In the genomic region with DNA sequence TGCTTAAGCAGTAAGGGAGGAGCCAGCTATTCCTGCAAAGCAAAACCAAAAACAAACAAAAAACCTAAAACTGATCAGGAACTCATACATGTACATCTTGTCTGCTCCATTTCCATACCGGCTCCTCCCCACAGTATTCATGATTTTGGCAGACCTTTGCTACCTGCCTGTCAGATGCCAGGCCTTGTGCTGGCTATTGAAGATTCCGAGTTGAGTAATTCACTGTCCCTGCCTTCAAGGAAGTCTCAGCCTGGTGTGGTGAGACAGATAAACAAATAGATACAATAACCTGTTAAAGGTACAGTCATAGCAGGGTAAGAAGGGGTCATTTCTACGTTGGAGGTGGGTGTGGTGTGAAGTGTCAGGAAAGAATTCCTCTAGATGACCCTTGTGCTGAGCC, we compare ENCODE assay signal across 11 cellular contexts. TPM values are rescaled to one million over a fixed set of nuclear protein-coding genes. Genes with fewer than 3 reads are reported as not detected.
DNase-seq lines count a peak whose midpoint lies in the region; ATAC-seq, FAIRE-seq and TF ChIP-seq lines count a peak whose summit lies in the region.
"Had no signal": no experiment of that assay in that cellular context is flagged by ENCODE, and none has a peak within 500 bp of the region (broad histone marks: within the 10 kb centered on the region; RNA-seq: fewer than 3 reads in every experiment).

No MANE protein-coding gene starts in this region.

- no peak overlapping the region for H3K4me3 ChIP-seq in bronchial epithelial cell (ENCODE audit: low read depth, low read length)
- no peak overlapping the region for H3K4me3 ChIP-seq in mesenchymal stem cell (ENCODE audit: insufficient read depth in 1 of 2, low read depth in 1 of 2, low read length in 2 of 2)

- H2BK15ac ChIP-seq in mesenchymal stem cell (ENCODE audit: low read depth, poor library complexity, severe bottlenecking), result no peak overlapping the region

- no peak overlapping the region for H3K27ac ChIP-seq in mesenchymal stem cell (ENCODE audit: low read length, poor library complexity, severe bottlenecking)
- H3K27ac ChIP-seq: parathyroid adenoma had no signal

- 78% methylated on average over 3 of the region's 3 CpGs for whole genome bisulfite sequencing in mesenchymal stem cell

- peaks cover 48% of the 10 kb centered on the region for H3K79me1 ChIP-seq in mesenchymal stem cell (replicated peaks; ENCODE audit: low read length, poor library complexity, severe bottlenecking)

- H3K14ac ChIP-seq in mesenchymal stem cell (ENCODE audit: low read length in 2 of 2), result no peak overlapping the region

- H3K4me3 Mint-ChIP-seq in stimulated activated naive CD8-positive, alpha-beta T cell treated with anti-CD3 and anti-CD28 coated beads, Interleukin-15, Interleukin-2, amounts not matched to agents 100 ng/mL and 50 ng/mL, for 24 hours, result no peak overlapping the region
- no peak overlapping the region for H3K4me3 Mint-ChIP-seq in stimulated activated naive CD8-positive, alpha-beta T cell treated with anti-CD3 and anti-CD28 coated beads, Interleukin-15, amount 100 ng/mL, for 72 hours

- DNase-seq in stimulated activated naive CD8-positive, alpha-beta T cell treated with anti-CD3 and anti-CD28 coated beads, Interleukin-15, amount 100 ng/mL, for 72 hours, result no peak
- peak; percentile 88 for DNase-seq in bronchial epithelial cell (ENCODE audit: low read depth)
- peak; percentile 52 for DNase-seq in mucosa of gallbladder (ENCODE audit: low spot score)
- DNase-seq in stimulated activated CD8-positive, alpha-beta memory T cell treated with anti-CD3 and anti-CD28 coated beads, Interleukin-4, amount 100 ng/mL, for 48 hours, result no peak
- DNase-seq in COR-L47 (lab: John Stamatoyannopoulos, UW), result no peak
- no peak for DNase-seq in mesenchymal stem cell
- DNase-seq: NCI-H146, OCI-M1 had no signal

- no peak overlapping the region for H3K4me2 ChIP-seq in mesenchymal stem cell (ENCODE audit: low read length, poor library complexity, severe bottlenecking)

- FAIRE-seq in bronchial epithelial cell (lab: Jason Lieb, UNC), result peak; percentile 43

- H2AFZ ChIP-seq in mesenchymal stem cell (ENCODE audit: low read depth, low read length), result no peak overlapping the region
- H2AFZ ChIP-seq: parathyroid adenoma had no signal

- peaks cover 15% of the 10 kb centered on the region for H3K36me3 Mint-ChIP-seq in stimulated activated naive CD8-positive, alpha-beta T cell treated with anti-CD3 and anti-CD28 coated beads, Interleukin-15, Interleukin-2, amounts not matched to agents 100 ng/mL and 50 ng/mL, for 24 hours (ENCODE audit: low read depth)

- peaks cover 20% of the 10 kb centered on the region for H3K4me1 ChIP-seq in mesenchymal stem cell (ENCODE audit: control insufficient read depth, insufficient read depth, low read depth, low read length)

- H3K27me3 ChIP-seq in bronchial epithelial cell (ENCODE audit: control insufficient read depth, insufficient read depth, low read length) (no peaks in the 10 kb centered on the region), mesenchymal stem cell (ENCODE audit: control insufficient read depth in 1 of 2, insufficient read depth in 1 of 2, low read length in 2 of 2) (no peaks in the 10 kb centered on the region)

- H3K9me3 ChIP-seq in mesenchymal stem cell (ENCODE audit: control insufficient read depth, low read length), result no peaks in the 10 kb centered on the region

- H3K9me3 Mint-ChIP-seq in stimulated activated naive CD8-positive, alpha-beta T cell treated with anti-CD3 and anti-CD28 coated beads, Interleukin-15, Interleukin-2, amounts not matched to agents 100 ng/mL and 50 ng/mL, for 24 hours, result no peaks in the 10 kb centered on the region
- H3K9me3 Mint-ChIP-seq in stimulated activated naive CD8-positive, alpha-beta T cell treated with anti-CD3 and anti-CD28 coated beads, Interleukin-15, amount 100 ng/mL, for 72 hours, result no peaks in the 10 kb centered on the region

- no peak overlapping the region for H4K8ac ChIP-seq in mesenchymal stem cell (ENCODE audit: low read length)

- H3K36me3 ChIP-seq in bronchial epithelial cell (ENCODE audit: control insufficient read depth, insufficient read depth, low read length) (peaks cover 1% of the 10 kb centered on the region), mesenchymal stem cell (ENCODE audit: control insufficient read depth in 1 of 2, insufficient read depth in 2 of 2, low read depth in 1 of 2, low read length in 2 of 2) (no peaks in the 10 kb centered on the region)

- peaks cover 95% of the 10 kb centered on the region for H3K4me1 Mint-ChIP-seq in stimulated activated naive CD8-positive, alpha-beta T cell treated with anti-CD3 and anti-CD28 coated beads, Interleukin-15, Interleukin-2, amounts not matched to agents 100 ng/mL and 50 ng/mL, for 24 hours (ENCODE audit: low read depth)
- peaks cover 66% of the 10 kb centered on the region for H3K4me1 Mint-ChIP-seq in stimulated activated naive CD8-positive, alpha-beta T cell treated with anti-CD3 and anti-CD28 coated beads, Interleukin-15, amount 100 ng/mL, for 72 hours

- no peak overlapping the region for H3K9ac ChIP-seq in mesenchymal stem cell (ENCODE audit: low read length)
- H3K9ac ChIP-seq: parathyroid adenoma had no signal

- no peak overlapping the region for H3K23ac ChIP-seq in mesenchymal stem cell (ENCODE audit: low read length in 2 of 2)

- H2BK5ac ChIP-seq in mesenchymal stem cell (ENCODE audit: low read depth, low read length, poor library complexity, severe bottlenecking), result no peak overlapping the region

- H3K27ac Mint-ChIP-seq in stimulated activated naive CD8-positive, alpha-beta T cell treated with anti-CD3 and anti-CD28 coated beads, Interleukin-15, Interleukin-2, amounts not matched to agents 100 ng/mL and 50 ng/mL, for 24 hours, result peak overlapping the region; percentile 64
- no peak overlapping the region for H3K27ac Mint-ChIP-seq in stimulated activated naive CD8-positive, alpha-beta T cell treated with anti-CD3 and anti-CD28 coated beads, Interleukin-15, amount 100 ng/mL, for 72 hours

- no peak for ATAC-seq in stimulated activated naive CD8-positive, alpha-beta T cell treated with anti-CD3 and anti-CD28 coated beads, Interleukin-15, amount 100 ng/mL, for 72 hours
- ATAC-seq in HG02588 (IDR thresholded peaks at IDR 0.05; ENCODE audit: unreplicated experiment), result no peak

- no peak overlapping the region for H3K18ac ChIP-seq in mesenchymal stem cell (ENCODE audit: low read depth in 1 of 2, low read length in 2 of 2)

- H3K27me3 Mint-ChIP-seq in stimulated activated naive CD8-positive, alpha-beta T cell treated with anti-CD3 and anti-CD28 coated beads, Interleukin-15, Interleukin-2, amounts not matched to agents 100 ng/mL and 50 ng/mL, for 24 hours, result no peaks in the 10 kb centered on the region
- H3K27me3 Mint-ChIP-seq in stimulated activated naive CD8-positive, alpha-beta T cell treated with anti-CD3 and anti-CD28 coated beads, Interleukin-15, amount 100 ng/mL, for 72 hours, result no peaks in the 10 kb centered on the region

- H3K4ac ChIP-seq in mesenchymal stem cell (ENCODE audit: low read depth in 1 of 2, low read length in 2 of 2), result peak overlapping the region in 1 of 2 experiments; percentile 11

- no peak overlapping the region for H2AK5ac ChIP-seq in mesenchymal stem cell (ENCODE audit: low read length, severe bottlenecking)

- no peak overlapping the region for H2BK12ac ChIP-seq in mesenchymal stem cell (ENCODE audit: low read length in 2 of 2)

- no peak overlapping the region for H4K91ac ChIP-seq in mesenchymal stem cell (ENCODE audit: low read length)

- H2BK120ac ChIP-seq in mesenchymal stem cell (ENCODE audit: low read depth, low read length), result no peak overlapping the region

- TF ChIP-seq CTCF in bronchial epithelial cell (IDR thresholded peaks at IDR 0.05; ENCODE audit: insufficient read depth, low read length, severe bottlenecking), result no peak

RNA-seq across cellular contexts. Expression of a gene that starts 42.7 kb away (rescaled TPM):
- total RNA-seq in bronchial epithelial cell (3.9 and 5.6 TPM in 2 replicates), mucosa of gallbladder (85.1 TPM)
- 8.9 TPM for polyA plus RNA-seq in mesenchymal stem cell (2013, experiment 1 of 2)
- polyA plus RNA-seq in mesenchymal stem cell (2013, experiment 2 of 2), result 9.1 TPM

Comparison
In these comparisons a context has a peak if more than half of its experiments do, and no peak if none do; other contexts are left out.
1. DNase-seq: peak in bronchial epithelial cell (single experiment) and mucosa of gallbladder (single experiment); none in stimulated activated naive CD8-positive, alpha-beta T cell treated with anti-CD3 and anti-CD28 coated beads, Interleukin-15, amount 100 ng/mL, for 72 hours (0 of 2), stimulated activated CD8-positive, alpha-beta memory T cell treated with anti-CD3 and anti-CD28 coated beads, Interleukin-4, amount 100 ng/mL, for 48 hours (single experiment), COR-L47 (single experiment) and mesenchymal stem cell (single experiment).
2. RNA of a gene that starts 42.7 kb away (total RNA-seq): 85.1 TPM in mucosa of gallbladder (single experiment); 3.9 to 5.6 TPM in bronchial epithelial cell; every median in the first group is over 10 times any median in the second.